Comparison of ENCODE assay signal across 8 cellular contexts in genomic region chr7:123797673-123798526, GRCh38. TPM values are rescaled to one million over a fixed set of nuclear protein-coding genes. Genes with fewer than 3 reads are reported as not detected.
A peak's percentile ranks its signal among the peaks of the same experiment; 100 is the strongest.
DNase-seq lines count a peak whose midpoint lies in the region; ATAC-seq and TF ChIP-seq lines count a peak whose summit lies in the region.

No MANE protein-coding gene starts in this region.

- TF ChIP-seq CTCF in GM13976 (IDR thresholded peaks at IDR 0.05; ENCODE audit: borderline replicate concordance, control extremely low read depth, extremely low read depth, insufficient read depth, missing control alignments): peak; percentile 20

- ATAC-seq in HG02642 (IDR thresholded peaks at IDR 0.05; ENCODE audit: poor library complexity, unreplicated experiment): no peak
- no peak for ATAC-seq in activated CD8-positive, alpha-beta memory T cell treated with anti-CD3 and anti-CD28 coated beads, Interleukin-2, amount 10 ng/mL, durations not matched to agents 7 days and 5 days

- no peaks in the 10 kb centered on the region for H3K27me3 Mint-ChIP-seq in activated CD8-positive, alpha-beta memory T cell treated with anti-CD3 and anti-CD28 coated beads, Interleukin-2, amount 10 ng/mL, durations not matched to agents 7 days and 5 days

- H3K36me3 Mint-ChIP-seq in activated CD8-positive, alpha-beta memory T cell treated with anti-CD3 and anti-CD28 coated beads, Interleukin-2, amount 10 ng/mL, durations not matched to agents 7 days and 5 days: no peaks in the 10 kb centered on the region

- DNase-seq in A172 (ENCODE audit: low spot score): peak; percentile 93
- peak; percentile 25 for DNase-seq in GM13976 (ENCODE audit: low spot score)
- peak; percentile 70 for DNase-seq in NCI-H1105 treated with DMSO at 0.1 percent for 48 hours (lab: John Stamatoyannopoulos, UW)
- DNase-seq in SW 1271 (lab: John Stamatoyannopoulos, UW): peak; percentile 39 to 88
- peak; percentile 42 for DNase-seq in glomerular endothelial cell (ENCODE audit: extremely low read depth, low read depth, low spot score)
- DNase-seq in renal cortical epithelial cell (ENCODE audit: low read depth): peak; percentile 100
- no peak for DNase-seq in activated CD8-positive, alpha-beta memory T cell treated with anti-CD3 and anti-CD28 coated beads, Interleukin-2, amount 10 ng/mL, durations not matched to agents 7 days and 5 days

- H3K27ac Mint-ChIP-seq in activated CD8-positive, alpha-beta memory T cell treated with anti-CD3 and anti-CD28 coated beads, Interleukin-2, amount 10 ng/mL, durations not matched to agents 7 days and 5 days: no peak overlapping the region

- no peaks in the 10 kb centered on the region for H3K9me3 Mint-ChIP-seq in activated CD8-positive, alpha-beta memory T cell treated with anti-CD3 and anti-CD28 coated beads, Interleukin-2, amount 10 ng/mL, durations not matched to agents 7 days and 5 days (ENCODE audit: low read depth)

- CTCF ChIA-PET in activated CD8-positive, alpha-beta memory T cell treated with anti-CD3 and anti-CD28 coated beads, Interleukin-2, amount 10 ng/mL, durations not matched to agents 7 days and 5 days (lab: Charles Lee): interaction anchor here (0.7 to 3.9 kb wide), 9 partner anchors 14 to 161 kb away, joined by 3 to 20 read pairs (median 3); partner anchors contain the start of gene WASL

- no peak overlapping the region for H3K4me3 Mint-ChIP-seq in activated CD8-positive, alpha-beta memory T cell treated with anti-CD3 and anti-CD28 coated beads, Interleukin-2, amount 10 ng/mL, durations not matched to agents 7 days and 5 days

- no peaks in the 10 kb centered on the region for H3K4me1 Mint-ChIP-seq in activated CD8-positive, alpha-beta memory T cell treated with anti-CD3 and anti-CD28 coated beads, Interleukin-2, amount 10 ng/mL, durations not matched to agents 7 days and 5 days

- in situ Hi-C loops in GM13976 (cut with MboI; ENCODE audit: low sequenced_read_pairs, unreplicated experiment): no loop called here

RNA-seq across cellular contexts. Expression of gene HYAL4, which starts 47.1 kb away (rescaled TPM):
- not detected in 2 replicates for total RNA-seq in A172 (2014; rRNA removed; shearing (Covaris generic))
- total RNA-seq in glomerular endothelial cell (0.18 TPM in 1 of 2 replicates, not detected in the other), renal cortical epithelial cell (not detected in 2 replicates)
- total RNA-seq in activated CD8-positive, alpha-beta memory T cell treated with anti-CD3 and anti-CD28 coated beads, Interleukin-2, amount 10 ng/mL, durations not matched to agents 7 days and 5 days: not detected

RNA-seq across cellular contexts. Expression of gene WASL, which starts 49.1 kb away (rescaled TPM):
- 12.1 and 12.4 TPM in 2 replicates for total RNA-seq in A172 (2014; rRNA removed; shearing (Covaris generic))
- total RNA-seq in glomerular endothelial cell: 24.9 and 25.6 TPM in 2 replicates
- total RNA-seq in renal cortical epithelial cell: 14.9 and 32.5 TPM in 2 replicates
- 1 to 10 TPM; 7.6 to 7.8 TPM for total RNA-seq in activated CD8-positive, alpha-beta memory T cell treated with anti-CD3 and anti-CD28 coated beads, Interleukin-2, amount 10 ng/mL, durations not matched to agents 7 days and 5 days
